In genomic region chr10:1666147-1666546, GRCh38 we compare ENCODE assay signal across 28 cellular contexts.
"Had no signal": no experiment of that assay in that cellular context is flagged by ENCODE, and none has a peak within 500 bp of the region (broad histone marks: within the 10 kb centered on the region; RNA-seq: fewer than 3 reads in every experiment).

No MANE protein-coding gene starts in this region.

- FAIRE-seq: small intestine had no signal

- H3K36me3 ChIP-seq: neural progenitor cell, neutrophil, ovary, right lobe of liver, sigmoid colon, suprapubic skin, tibial artery, transverse colon, upper lobe of right lung, uterus had no signal

- H3K4me2 ChIP-seq: neural progenitor cell had no signal

- H3K79me2 ChIP-seq: parathyroid adenoma had no signal

- DNase-seq: naive thymus-derived CD4-positive, alpha-beta T cell; natural killer cell; nucleus accumbens; ovary; psoas muscle; right cardiac atrium; sigmoid colon; small intestine; stimulated activated CD4-positive, alpha-beta T cell treated with anti-CD3 and anti-CD28 coated beads, Interleukin-12 subunit alpha, Interleukin-12 subunit beta, amount 100 ng/mL, for 4 hours; stimulated activated CD4-positive, alpha-beta T cell treated with anti-CD3 and anti-CD28 coated beads, Interleukin-1b, Interleukin-23, amount 100 ng/mL, for 48 hours; stimulated activated CD4-positive, alpha-beta T cell treated with anti-CD3 and anti-CD28 coated beads, Interleukin-4, amount 100 ng/mL, for 1 hour; stimulated activated CD4-positive, alpha-beta T cell treated with anti-CD3 and anti-CD28 coated beads, Interleukin-4, amount 100 ng/mL, for 4 hours; stimulated activated CD8-positive, alpha-beta memory T cell treated with anti-CD3 and anti-CD28 coated beads, Interleukin-4, amount 100 ng/mL, for 48 hours; stimulated activated naive CD4-positive, alpha-beta T cell; stimulated activated naive CD8-positive, alpha-beta T cell treated with anti-CD3 and anti-CD28 coated beads, Interleukin-15, amount 100 ng/mL, for 72 hours; stimulated activated naive CD8-positive, alpha-beta T cell treated with anti-CD3 and anti-CD28 coated beads, Interleukin-15, Interleukin-2, amounts not matched to agents 100 U/mL and 50 U/mL, for 24 hours; substantia nigra; testis; transverse colon; upper lobe of right lung; uterus had no signal

- H3K4me3 ChIP-seq: neural progenitor cell, ovary, psoas muscle, right lobe of liver, sigmoid colon, suprapubic skin, testis, tibial artery, transverse colon, upper lobe of right lung, uterus had no signal

- H3K27me3 ChIP-seq: neural progenitor cell, ovary, right lobe of liver, sigmoid colon, testis, transverse colon, upper lobe of right lung, uterus had no signal

- H3K27ac ChIP-seq: neural progenitor cell, neutrophil, ovary, parathyroid adenoma, psoas muscle, right lobe of liver, sigmoid colon, suprapubic skin, testis, tibial artery, transverse colon, upper lobe of right lung, uterus had no signal

- H3K9ac ChIP-seq: neural progenitor cell, parathyroid adenoma had no signal

- ATAC-seq: naive thymus-derived CD4-positive, alpha-beta T cell; natural killer cell; psoas muscle; right cardiac atrium; right lobe of liver; stimulated activated memory B cell treated with anti-CD40 and anti-IgM and Interleukin-4, amounts not matched to agents 10 μg/mL and 1 μg/mL and 100 μg/mL, for 72 hours; stimulated activated naive CD8-positive, alpha-beta T cell treated with anti-CD3 and anti-CD28 coated beads, Interleukin-15, amount 100 ng/mL, for 72 hours; stimulated activated naive CD8-positive, alpha-beta T cell treated with anti-CD3 and anti-CD28 coated beads, Interleukin-15, Interleukin-2, amounts not matched to agents 100 U/mL and 50 U/mL, for 24 hours; upper lobe of right lung had no signal

- H2AFZ ChIP-seq: neural progenitor cell, parathyroid adenoma had no signal

- H3K4me1 ChIP-seq: neural progenitor cell, parathyroid adenoma, psoas muscle, right lobe of liver, sigmoid colon, suprapubic skin, testis, tibial artery, transverse colon, upper lobe of right lung, uterus had no signal

- H3K9me3 ChIP-seq: neutrophil, ovary, psoas muscle, right lobe of liver, sigmoid colon, suprapubic skin, testis, tibial artery, transverse colon, upper lobe of right lung, uterus had no signal
